ENCODE assay signal across 8 cellular contexts in the genomic region with DNA sequence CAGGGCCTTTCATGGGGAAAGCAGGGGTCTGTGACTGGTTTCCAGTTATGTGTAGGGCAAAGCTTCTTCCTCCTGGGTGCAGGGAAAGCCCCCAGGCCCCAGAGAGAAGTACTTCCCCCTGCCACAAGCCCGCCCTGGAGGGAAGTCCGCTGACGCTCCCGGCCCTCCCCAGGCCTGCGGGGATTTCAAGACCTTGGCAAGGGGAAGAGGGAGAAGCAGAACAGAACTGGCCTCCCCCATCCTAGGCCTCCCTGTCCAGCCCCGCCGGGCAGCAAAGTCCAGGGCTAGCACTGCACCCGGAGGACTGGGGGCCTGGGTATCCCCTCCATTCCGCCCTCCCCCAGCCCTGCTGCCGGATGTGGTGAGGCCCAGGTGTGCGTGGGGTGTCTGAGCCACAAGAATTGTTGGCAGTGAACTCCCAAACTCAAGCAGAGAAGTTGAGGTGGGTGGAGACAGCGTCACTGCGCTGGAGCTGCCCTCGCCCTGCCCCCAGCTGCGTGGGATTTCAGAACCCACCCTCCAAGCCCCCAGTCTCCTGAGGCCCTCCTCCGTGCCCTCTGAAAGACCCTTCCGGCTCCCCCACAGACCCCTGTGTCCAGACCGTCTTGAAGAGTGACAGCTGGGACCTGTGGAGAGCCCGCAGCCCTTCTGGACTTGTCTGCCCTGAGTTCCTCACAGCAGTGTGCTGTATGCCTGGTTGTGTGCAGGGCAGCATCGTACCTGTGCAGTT. TPM values are rescaled to one million over a fixed set of nuclear protein-coding genes. Genes with fewer than 3 reads are reported as not detected.
DNase-seq lines count a peak whose midpoint lies in the region; ATAC-seq and TF ChIP-seq lines count a peak whose summit lies in the region.

No MANE protein-coding gene starts in this region.

- TF ChIP-seq CTCF in Loucy (conservative IDR thresholded peaks at IDR 0.05; ENCODE audit: low read length): no peak

- H3K4me3 ChIP-seq in CD8-positive, alpha-beta memory T cell (ENCODE audit: low read length): peak overlapping the region; percentile 89
- peak overlapping the region; percentile 99 for H3K4me3 ChIP-seq in Loucy (ENCODE audit: low read length, poor library complexity, severe bottlenecking)

- peaks cover 17% of the 10 kb centered on the region for H3K36me3 ChIP-seq in CD8-positive, alpha-beta memory T cell (ENCODE audit: insufficient read depth, low read length)
- no peaks in the 10 kb centered on the region for H3K36me3 ChIP-seq in Loucy (ENCODE audit: insufficient read depth, low read length)

- peaks cover 31% of the 10 kb centered on the region for H3K79me2 ChIP-seq in Loucy (ENCODE audit: insufficient read depth, low read length)

- no peaks in the 10 kb centered on the region for H3K27me3 ChIP-seq in CD8-positive, alpha-beta memory T cell (ENCODE audit: insufficient read depth, low read length, poor library complexity, severe bottlenecking)
- no peaks in the 10 kb centered on the region for H3K27me3 ChIP-seq in Loucy (ENCODE audit: insufficient read depth, low read length, poor library complexity, severe bottlenecking)

- H3K4me1 ChIP-seq in CD8-positive, alpha-beta memory T cell (ENCODE audit: insufficient read depth, low read length): peaks cover 64% of the 10 kb centered on the region
- peaks cover 58% of the 10 kb centered on the region for H3K4me1 ChIP-seq in Loucy (ENCODE audit: insufficient read depth, low read length, poor library complexity, severe bottlenecking)

- CTCF ChIA-PET in CD8-positive, alpha-beta memory T cell (lab: Charles Lee): interaction anchor here (1.3 to 14.6 kb wide), 6 partner anchors 8 to 30 kb away, joined by 5 to 385 read pairs (median 15); partner anchors contain the start of genes ADRA2B and ASTL
- CTCF ChIA-PET in activated CD8-positive, alpha-beta memory T cell treated with anti-CD3 and anti-CD28 coated beads, Interleukin-2, amount 10 ng/mL, durations not matched to agents 7 days and 5 days (lab: Charles Lee): interaction anchor here (0.9 to 20.2 kb wide), 6 partner anchors 8 to 154 kb away, joined by 3 to 675 read pairs (median 12); partner anchors contain the start of genes ADRA2B and ASTL

- peaks cover 8 to 34% (median 10%) of the 10 kb centered on the region in 3 donors for H3K36me3 Mint-ChIP-seq in CD8-positive, alpha-beta memory T cell
- H3K36me3 Mint-ChIP-seq in activated CD8-positive, alpha-beta memory T cell treated with anti-CD3 and anti-CD28 coated beads, Interleukin-2, amount 10 ng/mL, durations not matched to agents 7 days and 5 days: peaks cover 18% of the 10 kb centered on the region

- no peaks in the 10 kb centered on the region for H3F3A ChIP-seq in Loucy (ENCODE audit: low read depth)

- peak overlapping the region; percentile 94 for H3K9ac ChIP-seq in Loucy (ENCODE audit: low read depth, low read length, poor library complexity, severe bottlenecking)

- H2AFZ ChIP-seq in Loucy (ENCODE audit: low read length): no peak overlapping the region

- peak overlapping the region; percentile 95 for H3K27ac ChIP-seq in CD8-positive, alpha-beta memory T cell (ENCODE audit: low read depth, low read length)

- H3K4me1 Mint-ChIP-seq in CD8-positive, alpha-beta memory T cell: peaks cover 69 to 75% (median 70%) of the 10 kb centered on the region in 3 donors
- peaks cover 71% of the 10 kb centered on the region for H3K4me1 Mint-ChIP-seq in activated CD8-positive, alpha-beta memory T cell treated with anti-CD3 and anti-CD28 coated beads, Interleukin-2, amount 10 ng/mL, durations not matched to agents 7 days and 5 days

- H3K4me2 ChIP-seq in Loucy (ENCODE audit: low read depth, low read length, poor library complexity, severe bottlenecking): peak overlapping the region; percentile 85

- H3K9me3 Mint-ChIP-seq in CD8-positive, alpha-beta memory T cell: peaks cover 0 to 4% (median 0%) of the 10 kb centered on the region in 5 donors
- no peaks in the 10 kb centered on the region for H3K9me3 Mint-ChIP-seq in activated CD8-positive, alpha-beta memory T cell treated with anti-CD3 and anti-CD28 coated beads, Interleukin-2, amount 10 ng/mL, durations not matched to agents 7 days and 5 days (ENCODE audit: low read depth)

- peak overlapping the region; percentile 84 to 99 (median 88) for H3K4me3 Mint-ChIP-seq in CD8-positive, alpha-beta memory T cell
- peak overlapping the region; percentile 70 for H3K4me3 Mint-ChIP-seq in activated CD8-positive, alpha-beta memory T cell treated with anti-CD3 and anti-CD28 coated beads, Interleukin-2, amount 10 ng/mL, durations not matched to agents 7 days and 5 days

- peaks cover 17% of the 10 kb centered on the region for H4K20me1 ChIP-seq in Loucy (ENCODE audit: insufficient read depth, low read length, poor library complexity, severe bottlenecking)

- POLR2A ChIA-PET in CD8-positive, alpha-beta memory T cell (lab: Charles Lee): interaction anchor here (0.8 to 7.5 kb wide), 6 partner anchors 12 to 448 kb away, joined by 3 to 78 read pairs (median 6); partner anchors contain the start of gene STARD7

- peak; percentile 78 to 99 (median 93) for DNase-seq in CD8-positive, alpha-beta memory T cell
- DNase-seq in activated CD8-positive, alpha-beta memory T cell treated with anti-CD3 and anti-CD28 coated beads, Interleukin-2, amount 10 ng/mL, durations not matched to agents 7 days and 5 days: peak; percentile 89
- DNase-seq in globus pallidus (ENCODE audit: low spot score) (peak; percentile 43), foreskin melanocyte (no peak), ureter (ENCODE audit: low spot score) (no peak)
- peak; percentile 80 for DNase-seq in stimulated activated CD4-positive, alpha-beta T cell treated with anti-CD3 and anti-CD28 coated beads, Interleukin-12 subunit alpha, Interleukin-12 subunit beta, amount 100 ng/mL, for 4 hours

- ATAC-seq in GM21447 (IDR thresholded peaks at IDR 0.05; ENCODE audit: unreplicated experiment): peak; percentile 24
- peak; percentile 5 for ATAC-seq in activated CD8-positive, alpha-beta memory T cell treated with anti-CD3 and anti-CD28 coated beads, Interleukin-2, amount 10 ng/mL, durations not matched to agents 7 days and 5 days

- peak overlapping the region; percentile 93 to 100 (median 98) for H3K27ac Mint-ChIP-seq in CD8-positive, alpha-beta memory T cell
- H3K27ac Mint-ChIP-seq in activated CD8-positive, alpha-beta memory T cell treated with anti-CD3 and anti-CD28 coated beads, Interleukin-2, amount 10 ng/mL, durations not matched to agents 7 days and 5 days: peak overlapping the region; percentile 91

- H3K9me2 ChIP-seq in Loucy (replicated peaks; ENCODE audit: low read depth, low read length): no peaks in the 10 kb centered on the region

- H3K9me3 ChIP-seq in CD8-positive, alpha-beta memory T cell (ENCODE audit: low read length): no peaks in the 10 kb centered on the region
- H3K9me3 ChIP-seq in Loucy (ENCODE audit: insufficient read depth, low read depth, low read length): no peaks in the 10 kb centered on the region

- H3K27me3 Mint-ChIP-seq in CD8-positive, alpha-beta memory T cell: peaks cover 0 to 17% of the 10 kb centered on the region in 2 donors
- H3K27me3 Mint-ChIP-seq in activated CD8-positive, alpha-beta memory T cell treated with anti-CD3 and anti-CD28 coated beads, Interleukin-2, amount 10 ng/mL, durations not matched to agents 7 days and 5 days: no peaks in the 10 kb centered on the region

RNA-seq across cellular contexts. Expression of gene DUSP2, which starts 1.1 kb away (rescaled TPM):
- total RNA-seq in CD8-positive, alpha-beta memory T cell: 100 to 1,000 TPM; 214 to 237 TPM
- polyA plus RNA-seq in CD8-positive, alpha-beta memory T cell: 518 TPM
- 10 to 100 TPM; 32.0 to 53.6 TPM for total RNA-seq in activated CD8-positive, alpha-beta memory T cell treated with anti-CD3 and anti-CD28 coated beads, Interleukin-2, amount 10 ng/mL, durations not matched to agents 7 days and 5 days
- total RNA-seq in ureter: 2.6 TPM

RNA-seq across cellular contexts. Expression of gene ASTL, which starts 8.0 kb away (rescaled TPM):
- total RNA-seq in CD8-positive, alpha-beta memory T cell: 10 to 100 TPM; 16.2 to 18.0 TPM
- 0.49 TPM for polyA plus RNA-seq in CD8-positive, alpha-beta memory T cell
- total RNA-seq in activated CD8-positive, alpha-beta memory T cell treated with anti-CD3 and anti-CD28 coated beads, Interleukin-2, amount 10 ng/mL, durations not matched to agents 7 days and 5 days: 1 to 10 TPM; 1.9 to 6.4 TPM
- not detected for total RNA-seq in ureter

RNA-seq across cellular contexts. Expression of gene ADRA2B, which starts 29.9 kb away (rescaled TPM):
- total RNA-seq in CD8-positive, alpha-beta memory T cell: under 1 TPM; 0.07 to 0.24 TPM
- polyA plus RNA-seq in CD8-positive, alpha-beta memory T cell: not detected
- under 1 TPM; 0.09 to 0.15 TPM for total RNA-seq in activated CD8-positive, alpha-beta memory T cell treated with anti-CD3 and anti-CD28 coated beads, Interleukin-2, amount 10 ng/mL, durations not matched to agents 7 days and 5 days
- 1.1 TPM for total RNA-seq in ureter

Comparison
In these comparisons a context has a peak if more than half of its experiments do, and no peak if none do; other contexts are left out.
1. DNase-seq: peak in CD8-positive, alpha-beta memory T cell (5 of 5), activated CD8-positive, alpha-beta memory T cell treated with anti-CD3 and anti-CD28 coated beads, Interleukin-2, amount 10 ng/mL, durations not matched to agents 7 days and 5 days (single experiment), globus pallidus (single experiment) and stimulated activated CD4-positive, alpha-beta T cell treated with anti-CD3 and anti-CD28 coated beads, Interleukin-12 subunit alpha, Interleukin-12 subunit beta, amount 100 ng/mL, for 4 hours (single experiment); none in foreskin melanocyte (single experiment) and ureter (single experiment).